In the genomic region with DNA sequence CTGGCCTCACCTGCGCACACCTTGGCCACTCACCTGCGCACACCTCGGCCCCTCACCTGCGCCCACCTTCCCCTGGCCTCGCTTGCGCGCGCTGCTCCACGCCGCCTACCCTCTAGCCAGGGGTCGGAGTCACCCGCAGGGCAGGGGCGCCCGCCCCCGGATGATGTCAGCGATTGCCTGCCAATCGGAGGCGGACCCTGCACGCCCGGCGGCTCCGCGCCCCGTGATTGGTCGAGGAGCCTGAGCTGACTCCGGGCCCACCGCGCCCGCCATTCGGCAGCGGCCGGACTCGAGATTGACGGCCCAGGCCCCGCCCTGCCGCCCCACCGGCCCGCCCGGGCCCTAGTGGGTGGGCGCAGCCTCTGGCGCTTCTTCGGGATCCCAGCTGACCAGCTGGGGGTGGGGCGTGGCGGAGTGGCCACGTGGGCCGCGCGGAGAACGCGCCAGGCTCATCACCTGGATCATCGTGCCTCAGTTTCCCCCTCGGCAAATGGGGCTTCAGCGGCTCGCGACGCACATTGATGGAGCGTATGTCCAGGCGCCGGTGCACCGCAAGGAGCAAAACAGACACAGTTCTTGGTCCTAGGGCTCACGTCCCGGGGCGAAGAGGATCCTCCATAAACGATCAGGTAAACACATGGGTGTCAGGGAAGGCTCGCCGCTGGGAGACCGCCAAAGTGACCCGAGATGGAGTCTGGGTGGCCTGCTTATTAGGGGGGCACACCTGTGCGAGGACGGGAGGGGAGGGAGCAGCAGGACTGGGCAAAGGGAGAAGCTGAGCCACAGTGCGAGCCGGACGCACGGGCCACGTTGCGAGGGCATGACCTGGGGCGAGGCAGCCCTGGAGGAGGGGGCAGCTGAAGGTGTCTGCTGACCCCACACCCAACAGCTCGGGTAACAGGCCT, we compare ENCODE assay signal across 1 cellular context.
TF ChIP-seq lines count a peak whose summit lies in the region.

A gene with protein sequence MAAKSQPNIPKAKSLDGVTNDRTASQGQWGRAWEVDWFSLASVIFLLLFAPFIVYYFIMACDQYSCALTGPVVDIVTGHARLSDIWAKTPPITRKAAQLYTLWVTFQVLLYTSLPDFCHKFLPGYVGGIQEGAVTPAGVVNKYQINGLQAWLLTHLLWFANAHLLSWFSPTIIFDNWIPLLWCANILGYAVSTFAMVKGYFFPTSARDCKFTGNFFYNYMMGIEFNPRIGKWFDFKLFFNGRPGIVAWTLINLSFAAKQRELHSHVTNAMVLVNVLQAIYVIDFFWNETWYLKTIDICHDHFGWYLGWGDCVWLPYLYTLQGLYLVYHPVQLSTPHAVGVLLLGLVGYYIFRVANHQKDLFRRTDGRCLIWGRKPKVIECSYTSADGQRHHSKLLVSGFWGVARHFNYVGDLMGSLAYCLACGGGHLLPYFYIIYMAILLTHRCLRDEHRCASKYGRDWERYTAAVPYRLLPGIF (minus strand): TSS at position 137 of the 905 bp plus-strand sequence. CDS start 3,441 bp downstream, outside the sequence.

TF ChIP-seq in H1, 55 proteins besides CTCF, POLR2A, EP300 and RAD21 (continued from another document):
- TF ChIP-seq, protein P1, sequence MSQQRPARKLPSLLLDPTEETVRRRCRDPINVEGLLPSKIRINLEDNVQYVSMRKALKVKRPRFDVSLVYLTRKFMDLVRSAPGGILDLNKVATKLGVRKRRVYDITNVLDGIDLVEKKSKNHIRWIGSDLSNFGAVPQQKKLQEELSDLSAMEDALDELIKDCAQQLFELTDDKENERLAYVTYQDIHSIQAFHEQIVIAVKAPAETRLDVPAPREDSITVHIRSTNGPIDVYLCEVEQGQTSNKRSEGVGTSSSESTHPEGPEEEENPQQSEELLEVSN (IDR thresholded peaks at IDR 0.05) = peak; percentile 31; the same call in 1 of the 2 replicates
- TF ChIP-seq TEAD4 (IDR thresholded peaks at IDR 0.05; ENCODE audit: low read depth, low read length) (no peak), POLR2AphosphoS5 (IDR thresholded peaks at IDR 0.05; ENCODE audit: low read depth, low read length) (peak; percentile 70; the same call in 1 of the 2 replicates), TAF7 (optimal IDR thresholded peaks at IDR 0.05; ENCODE audit: borderline replicate concordance, low read depth, low read length) (no peak), YY1 (IDR thresholded peaks at IDR 0.05; ENCODE audit: low read depth, low read length) (0 out of 2 replicates have a peak, but pooled peaks have one; percentile 31), BACH1 (IDR thresholded peaks at IDR 0.05; ENCODE audit: low read length) (no peak), JUND (IDR thresholded peaks at IDR 0.05; ENCODE audit: low read length) (no peak)
